Comparison of ENCODE assay signal across 25 cellular contexts in genomic region chr7:31962246-31962645, GRCh38.
DNase-seq lines count a peak whose midpoint lies in the region; ATAC-seq and TF ChIP-seq lines count a peak whose summit lies in the region.
"Had no signal": no experiment of that assay in that cellular context is flagged by ENCODE, and none has a peak within 500 bp of the region (broad histone marks: within the 10 kb centered on the region; RNA-seq: fewer than 3 reads in every experiment).

No MANE protein-coding gene starts in this region.

- H3K4me1 Mint-ChIP-seq in osteocyte (ENCODE audit: unreplicated experiment) = peaks cover 39% of the 10 kb centered on the region
- H3K4me1 Mint-ChIP-seq: CD4-positive, CD25-positive, alpha-beta regulatory T cell had no signal

- H3K9me3 ChIP-seq in mammary epithelial cell (replicated peaks; ENCODE audit: insufficient read depth, low read length) (no peaks in the 10 kb centered on the region), breast epithelium (no peaks in the 10 kb centered on the region), heart right ventricle (peaks cover 0 to 19% (median 0%) of the 10 kb centered on the region in 11 donors)
- H3K9me3 ChIP-seq: HAP-1 had no signal

- H3K4me3 ChIP-seq in mammary epithelial cell (replicated peaks in 1 of 3; ENCODE audit: insufficient read depth in 1 of 3, low read depth in 2 of 3, low read length in 3 of 3) (no peak overlapping the region), breast epithelium (no peak overlapping the region), heart right ventricle (no peak overlapping the region)
- H3K4me3 ChIP-seq: GM23248, HAP-1, PC-9 had no signal

- H2AFZ ChIP-seq in mammary epithelial cell (ENCODE audit: low read depth, low read length) = peak overlapping the region; percentile 18
- H2AFZ ChIP-seq: GM23248, PC-9 had no signal

- H3K27ac Mint-ChIP-seq in osteocyte (ENCODE audit: unreplicated experiment) = peak overlapping the region; percentile 29
- H3K27ac Mint-ChIP-seq: CD4-positive, CD25-positive, alpha-beta regulatory T cell; HFFc6 had no signal

- TF ChIP-seq POLR2A in breast epithelium (IDR thresholded peaks at IDR 0.05) = no peak

- H4K20me1 ChIP-seq in mammary epithelial cell (ENCODE audit: insufficient read depth, low read length) = no peaks in the 10 kb centered on the region

- H3K4me2 ChIP-seq in mammary epithelial cell (ENCODE audit: insufficient read depth, low read depth, low read length) = no peak overlapping the region
- H3K4me2 ChIP-seq: PC-9 had no signal

- intact Hi-C loops in mammary epithelial cell (cut with micrococcal nuclease) (no loop called here), breast epithelium (cut with DNase I; ENCODE audit: low total_unique reads) (no loop called here), heart right ventricle (cut with DNase I) (no loop called here)

- no peak for TF ChIP-seq CTCF in mammary epithelial cell (conservative IDR thresholded peaks at IDR 0.05 in 1 of 2, IDR thresholded peaks at IDR 0.05 in 1 of 2; ENCODE audit: extremely low read depth in 1 of 2, insufficient read depth in 1 of 2, low read depth in 1 of 2, low read length in 2 of 2)
- no peak for TF ChIP-seq CTCF in breast epithelium (IDR thresholded peaks at IDR 0.05)
- TF ChIP-seq CTCF in heart right ventricle (IDR thresholded peaks at IDR 0.05) = no peak
- no peak for TF ChIP-seq CTCF in osteocyte (IDR thresholded peaks at IDR 0.05)

- peaks cover 7% of the 10 kb centered on the region for H3K9me3 Mint-ChIP-seq in osteocyte (ENCODE audit: unreplicated experiment)

- CTCF ChIA-PET in mammary epithelial cell (lab: Charles Lee; ENCODE audit: low non-redundant PET) = no interaction called here

- no peaks in the 10 kb centered on the region for H3K27me3 Mint-ChIP-seq in osteocyte (ENCODE audit: unreplicated experiment)
- H3K27me3 Mint-ChIP-seq: CD4-positive, CD25-positive, alpha-beta regulatory T cell had no signal

- H3K4me3 Mint-ChIP-seq in osteocyte (ENCODE audit: unreplicated experiment) = no peak overlapping the region
- H3K4me3 Mint-ChIP-seq: CD4-positive, CD25-positive, alpha-beta regulatory T cell; HFFc6 had no signal

- peaks cover 23% of the 10 kb centered on the region for H3K36me3 Mint-ChIP-seq in osteocyte (ENCODE audit: unreplicated experiment)
- H3K36me3 Mint-ChIP-seq: CD4-positive, CD25-positive, alpha-beta regulatory T cell had no signal

- ATAC-seq in heart right ventricle (peak in 5 of 8 donors; percentile 16 to 49 (median 19)), HG03460 (IDR thresholded peaks at IDR 0.05; ENCODE audit: unreplicated experiment) (no peak)

- peaks cover 25% of the 10 kb centered on the region for H3K79me2 ChIP-seq in mammary epithelial cell (ENCODE audit: insufficient read depth, low read length)

- no peak overlapping the region for H3K9ac ChIP-seq in mammary epithelial cell (ENCODE audit: insufficient read depth, low read length)
- H3K9ac ChIP-seq: GM23248 had no signal

- no peaks in the 10 kb centered on the region for H3K27me3 ChIP-seq in mammary epithelial cell (ENCODE audit: insufficient read depth, low read length)
- no peaks in the 10 kb centered on the region for H3K27me3 ChIP-seq in breast epithelium
- H3K27me3 ChIP-seq in heart right ventricle = no peaks in the 10 kb centered on the region

- DNase-seq in mammary epithelial cell = no peak
- no peak for DNase-seq in breast epithelium (ENCODE audit: low spot score in 2 of 2)
- DNase-seq in M059J (ENCODE audit: low read depth) = peak; percentile 71
- no peak for DNase-seq in heart right ventricle
- no peak for DNase-seq in osteocyte (ENCODE audit: extremely low spot score, unreplicated experiment)
- DNase-seq in MV-4-11 (lab: John Stamatoyannopoulos, UW) = no peak
- no peak for DNase-seq in activated CD4-positive, CD25-positive, alpha-beta regulatory T cell (lab: John Stamatoyannopoulos, UW)
- DNase-seq: 8988T; CD4-positive, CD25-positive, alpha-beta regulatory T cell; DMS153; GM23248; HFFc6; KG1; MM.1S; NCI-H1048; NCI-H1417; NCI-H187 treated with DMSO at 0.1 percent for 48 hours; NCI-H446; NCI-H524 treated with DMSO at 0.1 percent for 48 hours; PC-9; RPMI8226; SHP77 treated with DMSO at 0.1 percent for 48 hours; SW 1271 had no signal

- H3K27ac ChIP-seq in mammary epithelial cell (ENCODE audit: insufficient read depth, low read depth, low read length) (no peak overlapping the region), breast epithelium (no peak overlapping the region), heart right ventricle (peak overlapping the region in 9 of 10 donors; percentile 32 to 80 (median 74))
- H3K27ac ChIP-seq: GM23248, PC-9 had no signal

- in situ Hi-C loops in mammary epithelial cell (cut with MboI; ENCODE audit: low sequenced_read_pairs in 2 of 2) = no loop called here

- H3K4me1 ChIP-seq in mammary epithelial cell (ENCODE audit: insufficient read depth, low read length) (peaks cover 9% of the 10 kb centered on the region), breast epithelium (no peaks in the 10 kb centered on the region), heart right ventricle (peaks cover 0 to 62% (median 28%) of the 10 kb centered on the region in 9 donors)
- H3K4me1 ChIP-seq: HAP-1 had no signal

- H3K36me3 ChIP-seq in mammary epithelial cell (ENCODE audit: insufficient read depth, low read length) (no peaks in the 10 kb centered on the region), breast epithelium (no peaks in the 10 kb centered on the region), heart right ventricle (no peaks in the 10 kb centered on the region)
- H3K36me3 ChIP-seq: HAP-1 had no signal

- no TSS peak for BruUV-seq in mammary epithelial cell (replicated peaks; lab: Mats Ljungman, UMichigan)

- dilution Hi-C loops in mammary epithelial cell (cut with HindIII; ENCODE audit: low sequenced_read_pairs) = no loop called here

Comparison
In these comparisons a context has a peak if more than half of its experiments do, and no peak if none do; other contexts are left out.
1. H3K27ac ChIP-seq: peak in heart right ventricle (9 of 10); none in mammary epithelial cell (single experiment) and breast epithelium (0 of 2).